Comparison of ENCODE assay signal across 23 cellular contexts in the genomic region with DNA sequence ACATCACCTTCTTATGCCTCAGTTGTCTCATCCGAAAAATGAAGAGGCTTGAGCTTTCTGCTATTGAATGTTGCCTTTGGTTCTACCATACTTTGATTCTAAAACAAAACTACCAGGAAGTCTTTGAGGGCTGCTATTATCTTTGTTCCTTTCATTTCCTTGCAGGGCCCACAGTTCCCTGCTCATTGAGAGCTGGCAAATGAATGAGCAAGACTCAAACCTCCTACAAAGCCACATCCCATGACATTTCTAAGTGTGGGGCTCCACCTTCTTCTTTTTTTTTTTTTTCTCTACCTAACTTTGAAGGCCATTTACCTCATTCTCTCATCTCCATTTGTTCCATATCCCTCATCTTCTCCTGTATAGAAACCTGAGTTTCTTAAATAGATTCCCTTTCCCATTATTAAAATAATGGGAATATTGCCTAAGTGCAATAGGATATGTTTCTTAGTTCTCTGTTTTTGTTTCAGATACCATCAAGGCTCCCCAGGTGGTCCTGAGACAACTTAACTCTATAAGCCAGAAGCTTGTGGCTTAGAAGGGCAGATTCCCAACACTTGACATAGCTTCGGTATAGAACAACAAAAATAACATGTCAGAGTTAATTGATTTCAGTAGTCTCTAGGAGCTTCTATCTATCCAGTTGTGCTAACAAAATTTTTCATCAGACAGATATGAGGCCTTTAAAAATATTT.
DNase-seq lines count a peak whose midpoint lies in the region; ATAC-seq, FAIRE-seq and TF ChIP-seq lines count a peak whose summit lies in the region.
"Had no signal": no experiment of that assay in that cellular context is flagged by ENCODE, and none has a peak within 500 bp of the region (broad histone marks: within the 10 kb centered on the region; RNA-seq: fewer than 3 reads in every experiment).

No MANE protein-coding gene starts in this region.

- POLR2A ChIA-PET in A549 (lab: Yijun Ruan, JAX) = no interaction called here

- H3K4me3 ChIP-seq in A549 (no peak overlapping the region), foreskin fibroblast (ENCODE audit: low read depth in 1 of 2, low read length in 2 of 2) (no peak overlapping the region)
- H3K4me3 ChIP-seq: heart right ventricle, tibial artery had no signal

- no peak for TF ChIP-seq RAD21 in A549 (conservative IDR thresholded peaks at IDR 0.05 in 1 of 2, IDR thresholded peaks at IDR 0.05 in 1 of 2)

- no peak overlapping the region for H3K27ac ChIP-seq in A549
- H3K27ac ChIP-seq: 22Rv1, heart right ventricle, tibial artery had no signal

- CTCF ChIA-PET in A549 (lab: Yijun Ruan, JAX) = interaction anchor here (0.6 to 1.2 kb wide), 4 partner anchors 14 to 1172 kb away, joined by 3 to 4 read pairs (median 3); no protein-coding TSS in a partner anchor

- no peak for DNase-seq in A549 (ENCODE audit: low read depth in 1 of 2, low spot score in 1 of 2)
- peak; percentile 68 for DNase-seq in HT1080 (ENCODE audit: low read depth)
- peak; percentile 3 for DNase-seq in amniotic epithelial cell (ENCODE audit: low read depth)
- peak; percentile 10 to 23 for DNase-seq in foreskin fibroblast
- DNase-seq in cardiac septum (ENCODE audit: low spot score) = no peak
- DNase-seq in NCI-H774 (lab: John Stamatoyannopoulos, UW) = no peak
- no peak for DNase-seq in stimulated activated CD4-positive, alpha-beta T cell treated with anti-CD3 and anti-CD28 coated beads, Interleukin-2, amount 100 ng/mL, for 48 hours
- DNase-seq: activated CD4-positive, alpha-beta T cell treated with anti-CD3 and anti-CD28 coated beads for 48 hours; activated CD8-positive, alpha-beta memory T cell treated with anti-CD3 and anti-CD28 coated beads, Interleukin-2, amount 50 U/mL, for 4 hours; activated gamma-delta T cell; CD8-positive, alpha-beta memory T cell; DMS79; heart right ventricle; islet precursor cell; MV-4-11; naive thymus-derived CD8-positive, alpha-beta T cell; NCI-H2081; NCI-H524 treated with DMSO at 0.1 percent for 48 hours; SIG-M5; tibial artery had no signal

- WGBS in A549 (ENCODE audit: missing lambda C conversion rate) = 60% methylated on average over 2 of the region's 2 CpGs

- no peaks in the 10 kb centered on the region for H3K9me3 ChIP-seq in A549
- H3K9me3 ChIP-seq: heart right ventricle, tibial artery had no signal

- intact Hi-C loops in cardiac septum (cut with DNase I) = no loop called here

- FAIRE-seq in A549 (lab: Jason Lieb, UNC) = no peak

- H3K4me1 ChIP-seq in A549 = peaks cover 6% of the 10 kb centered on the region; the same call in 2 of the 3 replicates
- H3K4me1 ChIP-seq: heart right ventricle, tibial artery had no signal

- TF ChIP-seq POLR2A in A549 (IDR thresholded peaks at IDR 0.05; ENCODE audit: low read length) = no peak

- TF ChIP-seq CTCF in A549 (IDR thresholded peaks at IDR 0.05) (no peak), foreskin fibroblast (IDR thresholded peaks at IDR 0.05; ENCODE audit: low read depth, low read length) (no peak)

- H3K4me2 ChIP-seq in A549 = peak overlapping the region; percentile 13; the same call in 1 of the 3 replicates

- TF ChIP-seq EP300 in A549 (IDR thresholded peaks at IDR 0.05) = no peak

- no peak for ATAC-seq in A549
- no peak for ATAC-seq in HG02970 (IDR thresholded peaks at IDR 0.05; ENCODE audit: low FRiP score, unreplicated experiment)
- ATAC-seq: heart right ventricle; naive thymus-derived CD8-positive, alpha-beta T cell; stimulated activated effector memory CD8-positive, alpha-beta T cell treated with anti-CD3 and anti-CD28 coated beads, Interleukin-12 subunit alpha, Interleukin-12 subunit beta, amount 100 ng/mL, for 72 hours had no signal

TF ChIP-seq in A549, 52 proteins besides CTCF, POLR2A, EP300 and RAD21:
- TF ChIP-seq RARB (CRISPR knock-in tag; IDR thresholded peaks at IDR 0.05) (no peak), MAFK (IDR thresholded peaks at IDR 0.05; ENCODE audit: partially characterized antibody) (no peak)
- TF ChIP-seq, protein P1, sequence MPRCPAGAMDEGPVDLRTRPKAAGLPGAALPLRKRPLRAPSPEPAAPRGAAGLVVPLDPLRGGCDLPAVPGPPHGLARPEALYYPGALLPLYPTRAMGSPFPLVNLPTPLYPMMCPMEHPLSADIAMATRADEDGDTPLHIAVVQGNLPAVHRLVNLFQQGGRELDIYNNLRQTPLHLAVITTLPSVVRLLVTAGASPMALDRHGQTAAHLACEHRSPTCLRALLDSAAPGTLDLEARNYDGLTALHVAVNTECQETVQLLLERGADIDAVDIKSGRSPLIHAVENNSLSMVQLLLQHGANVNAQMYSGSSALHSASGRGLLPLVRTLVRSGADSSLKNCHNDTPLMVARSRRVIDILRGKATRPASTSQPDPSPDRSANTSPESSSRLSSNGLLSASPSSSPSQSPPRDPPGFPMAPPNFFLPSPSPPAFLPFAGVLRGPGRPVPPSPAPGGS (IDR thresholded peaks at IDR 0.05) = no peak

Comparison
In these comparisons a context has a peak if more than half of its experiments do, and no peak if none do; other contexts are left out.
1. DNase-seq: peak in HT1080 (single experiment), amniotic epithelial cell (single experiment) and foreskin fibroblast (2 of 2); none in A549 (0 of 2), cardiac septum (single experiment), NCI-H774 (single experiment) and stimulated activated CD4-positive, alpha-beta T cell treated with anti-CD3 and anti-CD28 coated beads, Interleukin-2, amount 100 ng/mL, for 48 hours (0 of 2).